14 cellular contexts compared by ENCODE assay signal in genomic region chr2:230666446-230666845, GRCh38. TPM values are rescaled to one million over a fixed set of nuclear protein-coding genes. Genes with fewer than 3 reads are reported as not detected.
DNase-seq lines count a peak whose midpoint lies in the region; ATAC-seq and TF ChIP-seq lines count a peak whose summit lies in the region.
"Had no signal": no experiment of that assay in that cellular context is flagged by ENCODE, and none has a peak within 500 bp of the region (broad histone marks: within the 10 kb centered on the region; RNA-seq: fewer than 3 reads in every experiment).

No MANE protein-coding gene starts in this region.

- H3K36me3 ChIP-seq in breast epithelium (no peaks in the 10 kb centered on the region), transverse colon (no peaks in the 10 kb centered on the region), GM23248 (ENCODE audit: low read depth) (no peaks in the 10 kb centered on the region)

- WGBS in transverse colon (ENCODE audit: low coverage in 1 of 2), 2 donors = 59 to 82% methylated on average over 2 to 8 of the region's 8 CpGs
- WGBS in GM23248 (ENCODE audit: low coverage in 1 of 2, low lambda C conversion rate in 2 of 2, missing lambda C conversion rate in 2 of 2), 2 experiments = 92 to 94% methylated on average over 8 of the region's 8 CpGs

- TF ChIP-seq POLR2A in breast epithelium (IDR thresholded peaks at IDR 0.05) (no peak), transverse colon (IDR thresholded peaks at IDR 0.05) (no peak)

- no peak overlapping the region for H3K4me3 ChIP-seq in breast epithelium
- no peak overlapping the region for H3K4me3 ChIP-seq in transverse colon
- no peak overlapping the region for H3K4me3 ChIP-seq in GM23248
- H3K4me3 ChIP-seq: smooth muscle cell had no signal

- H3K4me3 Mint-ChIP-seq in MCF 10A (ENCODE audit: unreplicated experiment) = peak overlapping the region; percentile 4
- no peak overlapping the region for H3K4me3 Mint-ChIP-seq in activated CD4-positive, alpha-beta memory T cell treated with anti-CD3 and anti-CD28 coated beads for 36 hours
- H3K4me3 Mint-ChIP-seq: central memory CD8-positive, alpha-beta T cell had no signal

- no peaks in the 10 kb centered on the region for H4K20me1 ChIP-seq in GM23248 (ENCODE audit: insufficient read depth)

- no peak for ATAC-seq in HG02678 (IDR thresholded peaks at IDR 0.05; ENCODE audit: unreplicated experiment)

- H3K4me1 Mint-ChIP-seq in MCF 10A (ENCODE audit: insufficient read depth, unreplicated experiment) = peaks cover 48% of the 10 kb centered on the region
- H3K4me1 Mint-ChIP-seq in activated CD4-positive, alpha-beta memory T cell treated with anti-CD3 and anti-CD28 coated beads for 36 hours (ENCODE audit: low read depth) = peaks cover 90% of the 10 kb centered on the region

- no peaks in the 10 kb centered on the region for H3K4me1 ChIP-seq in breast epithelium
- peaks cover 0 to 40% (median 13%) of the 10 kb centered on the region in 4 donors for H3K4me1 ChIP-seq in transverse colon
- H3K4me1 ChIP-seq in GM23248 (ENCODE audit: insufficient read depth) = peaks cover 11% of the 10 kb centered on the region

- TF ChIP-seq CTCF in MCF 10A (IDR thresholded peaks at IDR 0.05; ENCODE audit: unreplicated experiment) (no peak), breast epithelium (IDR thresholded peaks at IDR 0.05) (no peak), transverse colon (IDR thresholded peaks at IDR 0.05) (no peak)

- peak overlapping the region; percentile 70 for H3K27ac Mint-ChIP-seq in MCF 10A (ENCODE audit: low read depth, unreplicated experiment)
- peak overlapping the region; percentile 87 for H3K27ac Mint-ChIP-seq in activated CD4-positive, alpha-beta memory T cell treated with anti-CD3 and anti-CD28 coated beads for 36 hours

- H3K9me3 ChIP-seq in breast epithelium (no peaks in the 10 kb centered on the region), transverse colon (no peaks in the 10 kb centered on the region), GM23248 (ENCODE audit: low read depth) (no peaks in the 10 kb centered on the region)

- no peaks in the 10 kb centered on the region for H3K36me3 Mint-ChIP-seq in MCF 10A (ENCODE audit: insufficient read depth, unreplicated experiment)
- H3K36me3 Mint-ChIP-seq in activated CD4-positive, alpha-beta memory T cell treated with anti-CD3 and anti-CD28 coated beads for 36 hours = no peaks in the 10 kb centered on the region

- BruUV-seq in MCF 10A (replicated peaks; lab: Mats Ljungman, UMichigan) = no TSS peak

- in situ Hi-C loops in transverse colon (cut with MboI; ENCODE audit: low pct_ligation_motif_present in 1 of 4, low pct_unique_long_range_greater_than_20kb in 1 of 4, low sequenced_read_pairs in 3 of 4) (no loop called here), GM23248 (cut with MboI) (no loop called here)

- H3K27me3 ChIP-seq in breast epithelium (no peaks in the 10 kb centered on the region), transverse colon (no peaks in the 10 kb centered on the region), GM23248 (replicated peaks; ENCODE audit: insufficient read depth) (no peaks in the 10 kb centered on the region)

- no peaks in the 10 kb centered on the region for H3K9me3 Mint-ChIP-seq in MCF 10A (ENCODE audit: unreplicated experiment)
- no peaks in the 10 kb centered on the region for H3K9me3 Mint-ChIP-seq in activated CD4-positive, alpha-beta memory T cell treated with anti-CD3 and anti-CD28 coated beads for 36 hours
- H3K9me3 Mint-ChIP-seq: central memory CD8-positive, alpha-beta T cell had no signal

- TF ChIP-seq EP300 in transverse colon (IDR thresholded peaks at IDR 0.05; ENCODE audit: low read depth) = no peak

- intact Hi-C loops in MCF 10A (cut with micrococcal nuclease) = no loop called here
- intact Hi-C loops in breast epithelium (cut with DNase I; ENCODE audit: low total_unique reads) = no loop called here
- intact Hi-C loops in activated CD4-positive, alpha-beta memory T cell treated with anti-CD3 and anti-CD28 coated beads for 36 hours (cut with micrococcal nuclease) = no loop called here
- intact Hi-C loops in transverse colon (cut with DNase I; ENCODE audit: low total_unique reads) = no loop called here

- peaks cover 8% of the 10 kb centered on the region; the same call in 1 of the 2 replicates for H3F3A ChIP-seq in GM23248 (ENCODE audit: insufficient read depth)

- H3K9me2 ChIP-seq in GM23248 (ENCODE audit: insufficient read depth) = no peaks in the 10 kb centered on the region

- H2AFZ ChIP-seq in GM23248 = no peak overlapping the region
- H2AFZ ChIP-seq: parathyroid adenoma had no signal

- no peaks in the 10 kb centered on the region for H3K27me3 Mint-ChIP-seq in MCF 10A (ENCODE audit: insufficient read depth, unreplicated experiment)
- no peaks in the 10 kb centered on the region for H3K27me3 Mint-ChIP-seq in activated CD4-positive, alpha-beta memory T cell treated with anti-CD3 and anti-CD28 coated beads for 36 hours
- H3K27me3 Mint-ChIP-seq: central memory CD8-positive, alpha-beta T cell had no signal

- no peak overlapping the region for H3K9ac ChIP-seq in GM23248
- H3K9ac ChIP-seq: parathyroid adenoma had no signal

- H3K79me2 ChIP-seq in GM23248 (ENCODE audit: insufficient read depth) = no peaks in the 10 kb centered on the region
- H3K79me2 ChIP-seq: parathyroid adenoma had no signal

- POLR2A ChIA-PET in MCF 10A (lab: Yijun Ruan, JAX) = interaction anchor here (0.7 to 0.9 kb wide), 2 partner anchors 46 to 48 kb away, joined by 3 read pairs; partner anchors contain the start of gene CAB39
- POLR2A ChIA-PET in activated CD4-positive, alpha-beta memory T cell treated with anti-CD3 and anti-CD28 coated beads for 36 hours (lab: Charles Lee) = interaction anchor here (0.7 to 3.3 kb wide), 3 partner anchors 14 to 47 kb away, joined by 3 to 17 read pairs (median 3); partner anchors contain the start of gene CAB39

- DNase-seq in MCF 10A (ENCODE audit: unreplicated experiment) = peak; percentile 39
- DNase-seq in breast epithelium (ENCODE audit: low spot score in 2 of 2) = no peak
- DNase-seq in activated CD4-positive, alpha-beta memory T cell treated with anti-CD3 and anti-CD28 coated beads for 36 hours = no peak
- peak; percentile 27 for DNase-seq in kidney tubule cell (ENCODE audit: low spot score)
- DNase-seq in transverse colon = peak; percentile 52
- no peak for DNase-seq in GM23248
- DNase-seq in T1000 (lab: John Stamatoyannopoulos, UW) = no peak
- DNase-seq: DMS53, NCI-H2081, NCI-H774 had no signal

- H3K27ac ChIP-seq in breast epithelium = no peak overlapping the region
- peak overlapping the region in 3 of 4 donors; percentile 36 to 67 (median 42) for H3K27ac ChIP-seq in transverse colon
- no peak overlapping the region for H3K27ac ChIP-seq in GM23248
- H3K27ac ChIP-seq: parathyroid adenoma had no signal

- CTCF ChIA-PET in MCF 10A (lab: Yijun Ruan, JAX) = interaction anchor here (0.6 to 0.7 kb wide), 2 partner anchors 816 to 886 kb away, joined by 3 to 4 read pairs; no protein-coding TSS in a partner anchor
- CTCF ChIA-PET in activated CD4-positive, alpha-beta memory T cell treated with anti-CD3 and anti-CD28 coated beads for 36 hours (lab: Charles Lee) = no interaction called here

- H3K4me2 ChIP-seq in GM23248 (ENCODE audit: unreplicated experiment) = no peak overlapping the region
- H3K4me2 ChIP-seq: smooth muscle cell had no signal

RNA-seq across cellular contexts. Expression of gene CAB39, which starts 46.2 kb away (rescaled TPM):
- total RNA-seq in MCF 10A (2022) = 76.9 and 91.7 TPM in 2 replicates
- 10 to 100 TPM; 79.0 to 85.9 (median 83.4) TPM for total RNA-seq in breast epithelium
- 100 to 1,000 TPM; 128 to 129 TPM for total RNA-seq in activated CD4-positive, alpha-beta memory T cell treated with anti-CD3 and anti-CD28 coated beads for 36 hours
- total RNA-seq in transverse colon = 100 to 1,000 TPM in 3 of 4 donors, 10 to 100 TPM in 1; 67.3 to 137 (median 123) TPM
- 49.1 and 52.1 TPM in 2 replicates for total RNA-seq in GM23248 (2014; rRNA removed; shearing (Covaris generic))
- 22.7 and 23.1 TPM in 2 replicates for polyA plus RNA-seq in GM23248 (2016; fragmentation: Nextera tagmentation; extraction: Ambion mirVana)

Comparison
In these comparisons a context has a peak if more than half of its experiments do, and no peak if none do; other contexts are left out.
1. DNase-seq: peak in MCF 10A (single experiment), kidney tubule cell (single experiment) and transverse colon (single experiment); none in breast epithelium (0 of 2), activated CD4-positive, alpha-beta memory T cell treated with anti-CD3 and anti-CD28 coated beads for 36 hours (single experiment), GM23248 (single experiment) and T1000 (single experiment).
2. H3K27ac ChIP-seq: peak in transverse colon (3 of 4); none in breast epithelium (0 of 2) and GM23248 (single experiment).